In the genomic region with DNA sequence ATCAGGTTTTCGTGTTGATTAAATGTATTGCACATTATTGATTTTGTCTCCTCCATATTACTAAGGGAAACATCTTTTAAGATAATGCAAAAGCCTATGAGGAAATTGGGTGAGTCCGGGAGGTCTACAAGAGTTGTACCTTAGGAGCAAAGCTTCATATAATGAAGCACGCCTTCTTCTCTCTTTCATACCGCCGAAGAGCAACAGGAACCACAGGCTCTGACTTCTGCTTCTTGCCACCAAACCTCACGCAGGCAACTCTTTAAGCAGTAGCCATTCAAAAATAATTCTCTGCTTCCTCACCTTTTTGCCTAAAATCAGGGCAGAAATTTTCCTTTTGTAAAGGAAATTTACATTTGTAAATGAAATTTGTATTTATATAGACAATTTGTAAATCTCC, we compare ENCODE assay signal across 20 cellular contexts.
DNase-seq lines count a peak whose midpoint lies in the region; ATAC-seq and TF ChIP-seq lines count a peak whose summit lies in the region.
"Had no signal": no experiment of that assay in that cellular context is flagged by ENCODE, and none has a peak within 500 bp of the region (broad histone marks: within the 10 kb centered on the region; RNA-seq: fewer than 3 reads in every experiment).

No MANE protein-coding gene starts in this region.

- H3K4me2 ChIP-seq in mesendoderm (ENCODE audit: low read length) (no peak overlapping the region), hepatocyte (no peak overlapping the region)
- H3K4me2 ChIP-seq: SK-N-SH had no signal

- peak overlapping the region; percentile 36 for H3K4ac ChIP-seq in mesendoderm (ENCODE audit: low read depth, low read length)

- no peak overlapping the region for H4K8ac ChIP-seq in mesendoderm (ENCODE audit: low read depth, low read length)

- no peak overlapping the region for H3K27ac ChIP-seq in mesendoderm (ENCODE audit: low read depth, low read length)
- H3K27ac ChIP-seq in hepatocyte = no peak overlapping the region
- H3K27ac ChIP-seq: cardiac muscle cell, lower lobe of right lung, transverse colon had no signal

- H2BK120ac ChIP-seq in mesendoderm (ENCODE audit: low read depth, low read length) = no peak overlapping the region

- no peak overlapping the region for H2BK15ac ChIP-seq in mesendoderm (replicated peaks; ENCODE audit: low read depth)

- H3K36me3 ChIP-seq in mesendoderm (ENCODE audit: control insufficient read depth, insufficient read depth, low read length) = no peaks in the 10 kb centered on the region
- H3K36me3 ChIP-seq in hepatocyte (replicated peaks; ENCODE audit: insufficient read depth, low read depth) = no peaks in the 10 kb centered on the region
- H3K36me3 ChIP-seq: cardiac muscle cell, lower lobe of right lung, transverse colon had no signal

- peaks cover 8% of the 10 kb centered on the region for H3K9me3 ChIP-seq in hepatocyte (ENCODE audit: low read depth)
- H3K9me3 ChIP-seq: lower lobe of right lung, transverse colon had no signal

- H3K27me3 ChIP-seq in mesendoderm (ENCODE audit: insufficient read depth, low read length, poor library complexity) = no peaks in the 10 kb centered on the region
- no peaks in the 10 kb centered on the region for H3K27me3 ChIP-seq in hepatocyte
- H3K27me3 ChIP-seq: cardiac muscle cell, transverse colon had no signal

- DNase-seq in OCI-M1 (lab: John Stamatoyannopoulos, UW) = peak; percentile 46
- DNase-seq in mesendoderm = no peak
- no peak for DNase-seq in T-helper 9 cell
- no peak for DNase-seq in hepatocyte (ENCODE audit: low spot score)
- no peak for DNase-seq in NCI-H345 treated with DMSO at 0.1 percent for 48 hours (lab: John Stamatoyannopoulos, UW; ENCODE audit: unreplicated experiment)
- DNase-seq: activated CD4-positive, CD25-positive, alpha-beta regulatory T cell; activated T-cell treated with anti-CD3 and anti-CD28 coated beads for 4 hours; DND-41; foreskin melanocyte; H9; lower lobe of right lung; NCI-H1105 treated with DMSO at 0.1 percent for 48 hours; NCI-H2227 treated with DMSO at 0.1 percent for 48 hours; SK-N-SH; transverse colon had no signal

- H3K9ac ChIP-seq in mesendoderm (ENCODE audit: low read length) = no peak overlapping the region
- H3K9ac ChIP-seq: SK-N-SH had no signal

- H4K20me1 ChIP-seq in hepatocyte (ENCODE audit: insufficient read depth, poor library complexity, severe bottlenecking) = no peaks in the 10 kb centered on the region

- no peak for TF ChIP-seq CTCF in hepatocyte (IDR thresholded peaks at IDR 0.05; ENCODE audit: poor library complexity)

- no peak overlapping the region for H3K56ac ChIP-seq in mesendoderm (ENCODE audit: low read length)

- no peak overlapping the region for H2AFZ ChIP-seq in hepatocyte

- H3K79me2 ChIP-seq in mesendoderm (ENCODE audit: control insufficient read depth, insufficient read depth, low read length) (no peaks in the 10 kb centered on the region), hepatocyte (no peaks in the 10 kb centered on the region)

- no peak overlapping the region for H3K23ac ChIP-seq in mesendoderm (ENCODE audit: low read length)

- no peak overlapping the region for H2AK5ac ChIP-seq in mesendoderm (ENCODE audit: low read length)

- no peaks in the 10 kb centered on the region for H3K9me2 ChIP-seq in hepatocyte (replicated peaks; ENCODE audit: insufficient read depth)
- H3K9me2 ChIP-seq: SK-N-SH had no signal

- H3K4me1 ChIP-seq in mesendoderm (ENCODE audit: control insufficient read depth, low read depth, low read length) (no peaks in the 10 kb centered on the region), hepatocyte (ENCODE audit: insufficient read depth) (no peaks in the 10 kb centered on the region)
- H3K4me1 ChIP-seq: lower lobe of right lung, transverse colon had no signal

- no CpG with 5 or more reads among the region's 6 CpGs for WGBS in mesendoderm (ENCODE audit: extremely low coverage, insufficient coverage, low lambda C conversion rate)
- 83% methylated on average over 6 of the region's 6 CpGs for WGBS in hepatocyte (ENCODE audit: low lambda C conversion rate, missing lambda C conversion rate)

- ATAC-seq in GM19023 (IDR thresholded peaks at IDR 0.05; ENCODE audit: unreplicated experiment) = peak; percentile 54
- ATAC-seq in HG03196 (IDR thresholded peaks at IDR 0.05; ENCODE audit: unreplicated experiment) = peak; percentile 61
- ATAC-seq in HG02798 (IDR thresholded peaks at IDR 0.05; ENCODE audit: poor library complexity, unreplicated experiment) = no peak
- ATAC-seq: activated naive CD4-positive, alpha-beta T cell treated with anti-CD3 and anti-CD28 coated beads, Interleukin-2, amount 50 U/mL, for 72 hours; lower lobe of right lung had no signal

- no peak overlapping the region for H4K5ac ChIP-seq in mesendoderm (ENCODE audit: low read length)

- no peak overlapping the region for H2BK5ac ChIP-seq in mesendoderm (ENCODE audit: low read length)

- no peak overlapping the region for H3K18ac ChIP-seq in mesendoderm (ENCODE audit: low read length)

- no peak overlapping the region for H3K4me3 ChIP-seq in mesendoderm (ENCODE audit: low read length)
- no peak overlapping the region for H3K4me3 ChIP-seq in hepatocyte
- H3K4me3 ChIP-seq: cardiac muscle cell, lower lobe of right lung, transverse colon had no signal

- H3K79me1 ChIP-seq in mesendoderm (ENCODE audit: low read length) = no peaks in the 10 kb centered on the region
